In the genomic region with DNA sequence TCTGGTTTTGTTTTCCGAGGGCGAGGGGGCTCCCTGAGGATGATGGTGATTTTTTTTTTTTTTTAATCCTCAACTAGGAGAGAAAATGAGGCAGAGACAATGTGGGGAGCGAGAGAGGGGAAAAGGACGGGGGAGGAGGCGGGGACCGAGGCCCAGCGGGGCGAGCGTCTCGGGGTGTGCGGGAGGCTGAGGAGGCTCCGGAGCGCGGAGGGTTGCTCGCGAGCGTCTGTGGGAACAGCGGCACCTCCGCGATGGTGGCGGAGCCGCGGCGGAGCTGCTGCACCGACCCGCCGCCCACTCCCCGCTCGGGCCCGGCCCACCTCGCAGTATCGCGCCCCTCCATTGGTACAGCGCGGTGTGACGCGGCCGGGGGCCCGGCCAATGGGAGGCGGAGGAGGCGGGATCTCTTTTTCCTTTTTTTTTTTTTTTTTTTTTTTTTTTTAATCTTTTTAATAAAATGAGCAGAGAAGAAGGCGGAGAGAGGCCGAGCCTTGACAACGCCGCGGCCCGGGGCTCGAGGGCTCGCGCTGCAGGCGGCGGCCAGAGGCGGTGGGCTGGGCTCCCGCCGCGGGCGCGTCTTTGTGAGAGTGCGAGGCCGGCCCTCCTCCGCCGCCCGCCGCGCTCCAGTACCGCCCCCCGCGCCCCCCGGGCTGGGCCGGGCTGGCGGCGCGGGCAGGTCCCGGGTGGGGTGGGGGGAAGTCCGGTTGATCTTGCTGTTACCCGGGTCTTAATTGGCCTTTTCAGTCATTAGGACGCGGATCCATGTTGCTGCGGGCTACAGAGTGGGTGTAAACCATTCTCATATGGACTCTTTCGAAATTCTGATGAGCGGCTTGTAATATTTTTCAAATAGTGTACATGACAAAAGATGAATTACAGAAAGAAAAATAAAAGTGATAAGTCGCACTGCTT, we compare ENCODE assay signal across 1 cellular context.
TF ChIP-seq lines count a peak whose summit lies in the region.

A gene (minus strand): TSS at position 228 of the 912 bp plus-strand sequence.

TF ChIP-seq in HEK293, 187 proteins besides CTCF, POLR2A, EP300 and RAD21 (continued from another document):
- TF ChIP-seq ZBTB48 (tag by site-specific recombination; IDR thresholded peaks at IDR 0.05) (peak; percentile 14; the same call in 1 of the 2 replicates), SCRT1 (tag by site-specific recombination; IDR thresholded peaks at IDR 0.05; ENCODE audit: borderline replicate concordance) (no peak), ZNF433 (tag by site-specific recombination; IDR thresholded peaks at IDR 0.05; ENCODE audit: low read depth) (no peak), OVOL3 (tag by site-specific recombination; IDR thresholded peaks at IDR 0.05) (no peak), ZNF658 (tag by site-specific recombination; IDR thresholded peaks at IDR 0.05) (no peak), ZNF626 (tag by site-specific recombination; IDR thresholded peaks at IDR 0.05) (no peak), ZFP3 (tag by site-specific recombination; IDR thresholded peaks at IDR 0.05; ENCODE audit: low read depth) (no peak), ZNF48 (tag by site-specific recombination; IDR thresholded peaks at IDR 0.05) (no peak), ZNF324 (tag by site-specific recombination; IDR thresholded peaks at IDR 0.05) (no peak), IKZF3 (tag by site-specific recombination; IDR thresholded peaks at IDR 0.05) (no peak), ZNF16 (tag by site-specific recombination; IDR thresholded peaks at IDR 0.05; ENCODE audit: low read depth) (0 out of 2 replicates have a peak, but pooled peaks have one; percentile 40), ZNF777 (tag by site-specific recombination; IDR thresholded peaks at IDR 0.05; ENCODE audit: borderline replicate concordance) (no peak), ZNF394 (tag by site-specific recombination; IDR thresholded peaks at IDR 0.05; ENCODE audit: borderline replicate concordance) (no peak)
- TF ChIP-seq, protein P1, sequence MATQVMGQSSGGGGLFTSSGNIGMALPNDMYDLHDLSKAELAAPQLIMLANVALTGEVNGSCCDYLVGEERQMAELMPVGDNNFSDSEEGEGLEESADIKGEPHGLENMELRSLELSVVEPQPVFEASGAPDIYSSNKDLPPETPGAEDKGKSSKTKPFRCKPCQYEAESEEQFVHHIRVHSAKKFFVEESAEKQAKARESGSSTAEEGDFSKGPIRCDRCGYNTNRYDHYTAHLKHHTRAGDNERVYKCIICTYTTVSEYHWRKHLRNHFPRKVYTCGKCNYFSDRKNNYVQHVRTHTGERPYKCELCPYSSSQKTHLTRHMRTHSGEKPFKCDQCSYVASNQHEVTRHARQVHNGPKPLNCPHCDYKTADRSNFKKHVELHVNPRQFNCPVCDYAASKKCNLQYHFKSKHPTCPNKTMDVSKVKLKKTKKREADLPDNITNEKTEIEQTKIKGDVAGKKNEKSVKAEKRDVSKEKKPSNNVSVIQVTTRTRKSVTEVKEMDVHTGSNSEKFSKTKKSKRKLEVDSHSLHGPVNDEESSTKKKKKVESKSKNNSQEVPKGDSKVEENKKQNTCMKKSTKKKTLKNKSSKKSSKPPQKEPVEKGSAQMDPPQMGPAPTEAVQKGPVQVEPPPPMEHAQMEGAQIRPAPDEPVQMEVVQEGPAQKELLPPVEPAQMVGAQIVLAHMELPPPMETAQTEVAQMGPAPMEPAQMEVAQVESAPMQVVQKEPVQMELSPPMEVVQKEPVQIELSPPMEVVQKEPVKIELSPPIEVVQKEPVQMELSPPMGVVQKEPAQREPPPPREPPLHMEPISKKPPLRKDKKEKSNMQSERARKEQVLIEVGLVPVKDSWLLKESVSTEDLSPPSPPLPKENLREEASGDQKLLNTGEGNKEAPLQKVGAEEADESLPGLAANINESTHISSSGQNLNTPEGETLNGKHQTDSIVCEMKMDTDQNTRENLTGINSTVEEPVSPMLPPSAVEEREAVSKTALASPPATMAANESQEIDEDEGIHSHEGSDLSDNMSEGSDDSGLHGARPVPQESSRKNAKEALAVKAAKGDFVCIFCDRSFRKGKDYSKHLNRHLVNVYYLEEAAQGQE (tag by site-specific recombination; IDR thresholded peaks at IDR 0.05), result no peak
